Comparison of ENCODE assay signal across 20 cellular contexts in the genomic region with DNA sequence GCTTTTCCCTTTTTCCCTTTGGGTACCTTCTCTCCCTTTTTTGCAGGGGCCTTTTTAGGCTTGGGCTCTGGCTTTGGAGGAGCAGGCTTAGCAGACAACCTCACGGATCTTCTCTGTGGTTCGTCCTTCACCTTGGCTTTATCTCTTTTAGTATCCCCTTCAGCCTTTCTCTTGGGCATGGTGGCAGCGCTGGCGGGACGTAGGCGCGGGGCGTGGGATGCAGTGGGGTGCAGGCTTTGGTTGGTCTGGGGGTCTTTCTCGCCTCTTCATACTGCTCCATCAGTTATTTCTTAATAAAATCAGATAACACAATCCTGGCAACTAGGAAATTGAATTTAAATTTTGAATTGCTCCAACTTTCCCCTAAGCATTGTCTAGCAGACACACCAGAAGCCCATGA. TPM values are rescaled to one million over a fixed set of nuclear protein-coding genes. Genes with fewer than 3 reads are reported as not detected.
DNase-seq lines count a peak whose midpoint lies in the region; ATAC-seq, FAIRE-seq and TF ChIP-seq lines count a peak whose summit lies in the region.
"Had no signal": no experiment of that assay in that cellular context is flagged by ENCODE, and none has a peak within 500 bp of the region (broad histone marks: within the 10 kb centered on the region; RNA-seq: fewer than 3 reads in every experiment).

No MANE protein-coding gene starts in this region.

- WGBS in K562 (ENCODE audit: insufficient coverage, low coverage, missing lambda C conversion rate) = 75% methylated on average over 9 of the region's 9 CpGs
- WGBS in mesendoderm (ENCODE audit: extremely low coverage, insufficient coverage, low lambda C conversion rate) = no CpG with 5 or more reads among the region's 9 CpGs

- DNase-seq in CD14-positive monocyte (ENCODE audit: low spot score) (no peak), K562 (ENCODE audit: extremely low read depth in 1 of 4, low spot score in 3 of 4) (no peak), nephron progenitor cell (no peak), NCI-H2107 (lab: John Stamatoyannopoulos, UW) (no peak), mesendoderm (no peak)
- DNase-seq: BE2C; C1 segment of cervical spinal cord; Caco-2; Calu3; CD4-positive, alpha-beta T cell; CD8-positive, alpha-beta T cell; DMS79 treated with DMSO at 0.1 percent for 48 hours; GF-D8 had no signal

- 0 out of 2 replicates have a peak overlapping the region, but pooled peaks have one; percentile 42 for H2AFZ ChIP-seq in K562 (ENCODE audit: low read depth, low read length)

- TF ChIP-seq CTCF in CD14-positive monocyte (IDR thresholded peaks at IDR 0.05) (no peak), K562 (IDR thresholded peaks at IDR 0.05 in 2 of 3, conservative IDR thresholded peaks at IDR 0.05 in 1 of 3; ENCODE audit: insufficient read depth in 2 of 3, low read depth in 1 of 3, low read length in 3 of 3) (no peak), nephron progenitor cell (IDR thresholded peaks at IDR 0.05) (no peak)

- no peak overlapping the region for H3K4me3 Mint-ChIP-seq in CD14-positive monocyte
- no peak overlapping the region for H3K4me3 Mint-ChIP-seq in nephron progenitor cell
- H3K4me3 Mint-ChIP-seq: CD4-positive, alpha-beta T cell; CD8-positive, alpha-beta T cell had no signal

- no peak for TF ChIP-seq EP300 in K562 (IDR thresholded peaks at IDR 0.05; ENCODE audit: low read length)

- ATAC-seq in K562 = no peak
- ATAC-seq: A549; CD8-positive, alpha-beta T cell had no signal

- no peak overlapping the region for H2BK5ac ChIP-seq in mesendoderm (ENCODE audit: low read length)

- H3K27me3 ChIP-seq in K562 (ENCODE audit: control insufficient read depth in 2 of 2, insufficient read depth in 2 of 2, low read length in 2 of 2) = no peaks in the 10 kb centered on the region
- H3K27me3 ChIP-seq in mesendoderm (ENCODE audit: insufficient read depth, low read length, poor library complexity) = no peaks in the 10 kb centered on the region
- H3K27me3 ChIP-seq: BE2C, BLaER1 had no signal

- H3K36me3 ChIP-seq in K562 (ENCODE audit: control insufficient read depth, insufficient read depth, low read length) (no peaks in the 10 kb centered on the region), mesendoderm (ENCODE audit: control insufficient read depth, insufficient read depth, low read length) (no peaks in the 10 kb centered on the region)
- H3K36me3 ChIP-seq: BE2C, BLaER1 had no signal

- H3K4ac ChIP-seq in mesendoderm (ENCODE audit: low read depth, low read length) = no peak overlapping the region

- H3K36me3 Mint-ChIP-seq in CD14-positive monocyte (no peaks in the 10 kb centered on the region), nephron progenitor cell (ENCODE audit: low read depth) (no peaks in the 10 kb centered on the region)
- H3K36me3 Mint-ChIP-seq: CD8-positive, alpha-beta T cell had no signal

- H3K4me1 ChIP-seq in K562 (replicated peaks in 1 of 2; ENCODE audit: control insufficient read depth in 2 of 2, insufficient read depth in 2 of 2, low read length in 2 of 2) (peaks cover 0 to 26% of the 10 kb centered on the region in 2 experiments; a peak in 4 of 5 replicates), mesendoderm (ENCODE audit: control insufficient read depth, low read depth, low read length) (peaks cover 4% of the 10 kb centered on the region)
- H3K4me1 ChIP-seq: A549, Caco-2 had no signal

- no peak overlapping the region for H4K8ac ChIP-seq in mesendoderm (ENCODE audit: low read depth, low read length)

- in situ Hi-C loops in K562 (cut with MboI) = no loop called here

- H3K9me3 Mint-ChIP-seq in CD14-positive monocyte = peaks cover 0 to 1% (median 0%) of the 10 kb centered on the region in 7 donors
- no peaks in the 10 kb centered on the region for H3K9me3 Mint-ChIP-seq in nephron progenitor cell
- H3K9me3 Mint-ChIP-seq: CD4-positive, alpha-beta T cell; CD8-positive, alpha-beta T cell had no signal

- no peak overlapping the region for H3K23ac ChIP-seq in mesendoderm (ENCODE audit: low read length)

- peaks cover 35% of the 10 kb centered on the region for H3K4me1 Mint-ChIP-seq in CD14-positive monocyte
- peaks cover 3% of the 10 kb centered on the region for H3K4me1 Mint-ChIP-seq in nephron progenitor cell

- BruUV-seq in K562 (replicated peaks; lab: Mats Ljungman, UMichigan) = no TSS peak

- H3K18ac ChIP-seq in mesendoderm (ENCODE audit: low read length) = no peak overlapping the region

- H3K9me3 ChIP-seq in K562 (replicated peaks; ENCODE audit: control insufficient read depth, insufficient read depth, low read depth, low read length) = no peaks in the 10 kb centered on the region
- H3K9me3 ChIP-seq: A549, BE2C, BLaER1, Caco-2 had no signal

- H3K79me2 ChIP-seq in K562 (ENCODE audit: control insufficient read depth, insufficient read depth, low read length) (no peaks in the 10 kb centered on the region), mesendoderm (ENCODE audit: control insufficient read depth, insufficient read depth, low read length) (no peaks in the 10 kb centered on the region)

- H3K4me2 ChIP-seq in K562 (ENCODE audit: insufficient read depth, low read length) (no peak overlapping the region), mesendoderm (ENCODE audit: low read length) (no peak overlapping the region)
- H3K4me2 ChIP-seq: A549, BLaER1 had no signal

- no peak overlapping the region for H3K56ac ChIP-seq in mesendoderm (ENCODE audit: low read length)

- TF ChIP-seq POLR2A in K562 (conservative IDR thresholded peaks at IDR 0.05) = no peak

- no peak for FAIRE-seq in K562 (lab: Jason Lieb, UNC)
- FAIRE-seq: A549, D721Med, G401.6, GM12891, GM19239 had no signal

- H3K27ac ChIP-seq in K562 (ENCODE audit: extremely low read depth, low read depth, low read length) (no peak overlapping the region), mesendoderm (ENCODE audit: low read depth, low read length) (no peak overlapping the region)
- H3K27ac ChIP-seq: 22Rv1, A549, BLaER1 had no signal

- POLR2A ChIA-PET in K562 (lab: Yijun Ruan, JAX) = interaction anchor here (1.1 kb wide), 1 partner anchor 10 kb away, joined by 5 read pairs; no protein-coding TSS in a partner anchor

- H4K5ac ChIP-seq in mesendoderm (ENCODE audit: low read length) = no peak overlapping the region

- TF ChIP-seq RAD21 in K562 (CRISPR knock-in tag; conservative IDR thresholded peaks at IDR 0.05 in 1 of 2, IDR thresholded peaks at IDR 0.05 in 1 of 2) = no peak

- H2BK15ac ChIP-seq in mesendoderm (replicated peaks; ENCODE audit: low read depth) = no peak overlapping the region

- H4K20me1 ChIP-seq in K562 (replicated peaks; ENCODE audit: control insufficient read depth, insufficient read depth, low read length) = no peaks in the 10 kb centered on the region
- H4K20me1 ChIP-seq: BLaER1 had no signal

- H3K9ac ChIP-seq in K562 (ENCODE audit: insufficient read depth in 1 of 2, low read depth in 2 of 2, low read length in 2 of 2) (no peak overlapping the region), mesendoderm (ENCODE audit: low read length) (no peak overlapping the region)
- H3K9ac ChIP-seq: BLaER1 had no signal

- intact Hi-C loops in CD14-positive monocyte (cut with micrococcal nuclease) (no loop called here), K562 (cut with micrococcal nuclease) (no loop called here)

- no peak overlapping the region for H2BK120ac ChIP-seq in mesendoderm (ENCODE audit: low read depth, low read length)

- peaks cover 0 to 2% (median 0%) of the 10 kb centered on the region in 3 donors for H3K27me3 Mint-ChIP-seq in CD14-positive monocyte (ENCODE audit: low read depth in 3 of 3)
- peaks cover 2% of the 10 kb centered on the region for H3K27me3 Mint-ChIP-seq in nephron progenitor cell (ENCODE audit: low read depth, poor library complexity)
- H3K27me3 Mint-ChIP-seq: CD4-positive, alpha-beta T cell had no signal

- H2AK5ac ChIP-seq in mesendoderm (ENCODE audit: low read length) = no peak overlapping the region

- H3K4me3 ChIP-seq in K562 (no peak overlapping the region), mesendoderm (ENCODE audit: low read length) (no peak overlapping the region)
- H3K4me3 ChIP-seq: A549, BLaER1 had no signal

- no peaks in the 10 kb centered on the region for H3K9me1 ChIP-seq in K562 (ENCODE audit: control insufficient read depth, insufficient read depth, low read length)

- H3K79me1 ChIP-seq in mesendoderm (ENCODE audit: low read length) = no peaks in the 10 kb centered on the region

- H3K27ac Mint-ChIP-seq in CD14-positive monocyte (peak overlapping the region; percentile 51 to 100 (median 98)), nephron progenitor cell (peak overlapping the region; percentile 31)
- H3K27ac Mint-ChIP-seq: CD4-positive, alpha-beta T cell; CD8-positive, alpha-beta T cell had no signal

- CTCF ChIA-PET in K562 (lab: Yijun Ruan, JAX; ENCODE audit: low intra/inter-chr PET ratio) = no interaction called here

TF ChIP-seq in K562, 482 proteins besides CTCF, POLR2A, EP300 and RAD21 (continues in another document):
- TF ChIP-seq ZBED1 (IDR thresholded peaks at IDR 0.05) = no peak
- no peak for TF ChIP-seq TBP (optimal IDR thresholded peaks at IDR 0.05; ENCODE audit: low read depth, low read length)
- no peak for TF ChIP-seq ZSCAN29 (IDR thresholded peaks at IDR 0.05)
- TF ChIP-seq GABPA (tag; conservative IDR thresholded peaks at IDR 0.05; ENCODE audit: low read depth) = no peak
- no peak for TF ChIP-seq PYGO2 (tag; IDR thresholded peaks at IDR 0.05)
- TF ChIP-seq POU5F1 (IDR thresholded peaks at IDR 0.05; ENCODE audit: borderline replicate concordance, low read depth, low read length, partially characterized antibody) = no peak
- no peak for TF ChIP-seq TAF1 (IDR thresholded peaks at IDR 0.05; ENCODE audit: control insufficient read depth, extremely low read depth, insufficient read depth, low read length, severe bottlenecking)

RNA-seq across cellular contexts. Expression of gene ATP1B3, which starts 11.3 kb away (rescaled TPM):
- polyA plus RNA-seq in CD14-positive monocyte (100 to 1,000 TPM; 177 to 208 TPM), K562 (2011; rRNA removed) (166 and 168 TPM in 2 replicates), K562 (2014; fragmentation: Illumina TruSeq; extraction: Trizol) (153 and 179 TPM in 2 replicates), K562 (2014; fragmentation: Nextera tagmentation; extraction: Ambion mirVana) (10 to 100 TPM; 81.6 to 95.3 TPM), K562 (2014; rRNA removed) (107 and 123 TPM in 2 replicates)
- 155 and 386 TPM in 2 replicates for total RNA-seq in K562 (2011; cell fraction: chromatin; rRNA removed; ENCODE audit: low replicate concordance)
- total RNA-seq in K562 (2011; cell fraction: nucleolus; rRNA removed) = 130 and 132 TPM in 2 replicates
- 338 and 395 TPM in 2 replicates for total RNA-seq in K562 (2011; cell fraction: nucleoplasm; rRNA removed)
- total RNA-seq in K562 (2014; rRNA removed) (48.3 and 68.9 TPM in 2 replicates), K562 (2014; rRNA removed; fragmentation: Illumina TruSeq; extraction: Trizol) (181 and 192 TPM in 2 replicates), K562 (2015; rRNA removed; fragmentation: Illumina TruSeq; extraction: Trizol) (109 and 113 TPM in 2 replicates), K562 (2021) (201 and 202 TPM in 2 replicates)
- 60.8 and 184 TPM in 2 replicates for polyA plus RNA-seq in K562 (2011; cell fraction: cytosol; rRNA removed)
- 54.2 and 111 TPM in 2 replicates for polyA plus RNA-seq in K562 (2011; cell fraction: nucleus; rRNA removed)
- polyA plus RNA-seq in K562 (2012) = 169 and 188 TPM in 2 replicates
- 226 and 248 TPM in 2 replicates for polyA minus RNA-seq in K562 (2011; rRNA and poly(A)+ RNA removed)
- polyA minus RNA-seq in K562 (2011; cell fraction: cytosol; rRNA and poly(A)+ RNA removed) = 62.8 and 80.9 TPM in 2 replicates
- 22.8 and 33.3 TPM in 2 replicates for polyA minus RNA-seq in K562 (2011; cell fraction: nucleus; rRNA and poly(A)+ RNA removed)
- polyA plus RNA-seq in mesendoderm (2013, experiment 1 of 2) = 161 TPM
- polyA plus RNA-seq in mesendoderm (2013, experiment 2 of 2) = 155 TPM
